In the genomic region with DNA sequence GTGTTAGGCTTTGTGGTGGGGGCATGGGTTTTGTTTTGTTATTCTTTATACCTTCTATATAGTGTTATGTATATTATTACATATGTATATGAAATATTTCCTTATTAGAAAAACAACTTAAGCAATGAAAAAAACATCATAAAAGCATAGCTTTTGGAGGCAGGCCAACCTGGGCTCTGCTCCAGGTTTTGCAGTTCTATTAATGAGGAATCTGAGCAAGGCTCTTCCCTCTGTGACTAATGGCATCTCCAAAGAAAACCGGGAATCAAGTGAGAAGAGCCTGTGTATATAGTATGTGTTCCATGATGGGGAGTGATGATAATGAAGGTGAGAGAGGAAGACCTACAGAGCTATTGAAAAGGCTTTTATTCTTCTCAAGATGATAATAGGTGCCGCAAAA, we compare ENCODE assay signal across 12 cellular contexts.
A peak's percentile ranks its signal among the peaks of the same experiment; 100 is the strongest.
DNase-seq lines count a peak whose midpoint lies in the region; ATAC-seq, FAIRE-seq and TF ChIP-seq lines count a peak whose summit lies in the region.
"Had no signal": no experiment of that assay in that cellular context is flagged by ENCODE, and none has a peak within 500 bp of the region (broad histone marks: within the 10 kb centered on the region; RNA-seq: fewer than 3 reads in every experiment).

No MANE protein-coding gene starts in this region.

- H3K27me3 ChIP-seq in PC-3 (ENCODE audit: low read length) (no peaks in the 10 kb centered on the region), small intestine (ENCODE audit: control insufficient read depth in 2 of 2, insufficient read depth in 2 of 2, low read length in 2 of 2) (no peaks in the 10 kb centered on the region)
- H3K27me3 ChIP-seq: ascending aorta had no signal

- no peaks in the 10 kb centered on the region for H4K20me1 ChIP-seq in PC-3 (ENCODE audit: low read length)

- CTCF ChIA-PET in PC-3 (lab: Charles Lee): interaction anchor here (0.9 kb wide), 1 partner anchor 198 kb away, joined by 3 read pairs; no protein-coding TSS in a partner anchor

- BruUV-seq in PC-3 (replicated peaks; lab: Mats Ljungman, UMichigan): no TSS peak

- TF ChIP-seq POLR2A in H54 (IDR thresholded peaks at IDR 0.05; ENCODE audit: low read depth, low read length): no peak

- no peak overlapping the region for H3K9ac ChIP-seq in PC-3 (ENCODE audit: low read length)

- no peaks in the 10 kb centered on the region for H3F3A ChIP-seq in PC-3 (ENCODE audit: low read length, unreplicated experiment)

- POLR2A ChIA-PET in PC-3 (lab: Charles Lee; ENCODE audit: unreplicated experiment): no interaction called here

- H3K27ac ChIP-seq in PC-3 (ENCODE audit: low read length) (no peak overlapping the region), small intestine (ENCODE audit: low read depth in 1 of 2, low read length in 1 of 2) (no peak overlapping the region), coronary artery (no peak overlapping the region)
- H3K27ac ChIP-seq: ascending aorta had no signal

- TF ChIP-seq CTCF in PC-3 (conservative IDR thresholded peaks at IDR 0.05; ENCODE audit: low read depth, low read length) (no peak), fibroblast of mammary gland (conservative IDR thresholded peaks at IDR 0.05; ENCODE audit: control insufficient read depth, insufficient read depth, low read depth, low read length) (no peak), coronary artery (IDR thresholded peaks at IDR 0.05) (no peak)

- FAIRE-seq in H54 (lab: Jason Lieb, UNC): no peak
- FAIRE-seq in small intestine (lab: Jason Lieb, UNC): no peak

- no peak overlapping the region for H2AFZ ChIP-seq in PC-3 (ENCODE audit: low read length)

- WGBS in small intestine, 3 donors: 47 to 60% (median 56%) methylated on average over 2 of the region's 2 CpGs

- no peaks in the 10 kb centered on the region for H3K9me2 ChIP-seq in PC-3 (replicated peaks; ENCODE audit: low read length)

- intact Hi-C loops in PC-3 (cut with micrococcal nuclease): no loop called here

- DNase-seq in H54 (ENCODE audit: insufficient read length, low spot score) (peak; percentile 38), PC-3 (peak; percentile 86), fibroblast of mammary gland (ENCODE audit: low read depth) (peak; percentile 88), small intestine (peak; percentile 13), coronary artery (ENCODE audit: low spot score) (no peak), NCI-H128 (lab: John Stamatoyannopoulos, UW; ENCODE audit: unreplicated experiment) (no peak), HuH-7 (ENCODE audit: low spot score) (no peak)
- DNase-seq: Kasumi-1; mucosa of descending colon; stimulated activated CD4-positive, alpha-beta T cell treated with anti-CD3 and anti-CD28 coated beads, Interleukin-12 subunit alpha, Interleukin-12 subunit beta, amount 100 ng/mL, for 4 hours had no signal

- H3K79me2 ChIP-seq in PC-3 (ENCODE audit: low read length): no peaks in the 10 kb centered on the region

- no peak overlapping the region for H3K4me2 ChIP-seq in PC-3 (ENCODE audit: low read length)

- peak; percentile 86 for ATAC-seq in PC-3
- ATAC-seq: mucosa of descending colon; stimulated activated effector memory CD8-positive, alpha-beta T cell treated with anti-CD3 and anti-CD28 coated beads, Interleukin-12 subunit alpha, Interleukin-12 subunit beta, amount 100 ng/mL, for 72 hours had no signal

- no peak overlapping the region for H3K4me3 ChIP-seq in PC-3 (ENCODE audit: low read length)
- no peak overlapping the region for H3K4me3 ChIP-seq in fibroblast of mammary gland (ENCODE audit: control insufficient read depth, low read depth, low read length)
- H3K4me3 ChIP-seq in small intestine (ENCODE audit: low read depth in 1 of 2, low read length in 2 of 2): no peak overlapping the region
- H3K4me3 ChIP-seq in coronary artery: no peak overlapping the region
- H3K4me3 ChIP-seq: ascending aorta, mucosa of descending colon had no signal

- no peaks in the 10 kb centered on the region for H3K36me3 ChIP-seq in PC-3 (ENCODE audit: low read depth, low read length)
- H3K36me3 ChIP-seq in small intestine (ENCODE audit: control insufficient read depth in 2 of 2, insufficient read depth in 2 of 2, low read length in 2 of 2): no peaks in the 10 kb centered on the region
- H3K36me3 ChIP-seq: ascending aorta had no signal

- H3K4me1 ChIP-seq in PC-3 (ENCODE audit: insufficient read depth, low read length): peaks cover 8% of the 10 kb centered on the region; the same call in 1 of the 2 replicates
- no peaks in the 10 kb centered on the region for H3K4me1 ChIP-seq in small intestine (ENCODE audit: control insufficient read depth in 2 of 2, insufficient read depth in 1 of 2, low read depth in 1 of 2, low read length in 1 of 2)
- H3K4me1 ChIP-seq: ascending aorta had no signal

- H3K9me3 ChIP-seq in PC-3 (ENCODE audit: low read length) (no peaks in the 10 kb centered on the region), small intestine (ENCODE audit: control insufficient read depth, low read depth) (no peaks in the 10 kb centered on the region)
- H3K9me3 ChIP-seq: ascending aorta, mucosa of descending colon had no signal

Comparison
In these comparisons a context has a peak if more than half of its experiments do, and no peak if none do; other contexts are left out.
1. DNase-seq: peak in H54 (single experiment), PC-3 (single experiment), fibroblast of mammary gland (single experiment) and small intestine (single experiment); none in coronary artery (single experiment), NCI-H128 (single experiment) and HuH-7 (single experiment).